Comparison of ENCODE assay signal across 19 cellular contexts in genomic region chr5:88656196-88656935, GRCh38.
"Had no signal": no experiment of that assay in that cellular context is flagged by ENCODE, and none has a peak within 500 bp of the region (broad histone marks: within the 10 kb centered on the region; RNA-seq: fewer than 3 reads in every experiment).

No MANE protein-coding gene starts in this region.

- H3K36me3 ChIP-seq: heart right ventricle, left lung, stomach, thyroid gland had no signal

- H3K4me3 ChIP-seq: heart right ventricle, left lung, mucosa of descending colon, stomach, thyroid gland had no signal

- H3K9me3 ChIP-seq: heart right ventricle, left lung, mucosa of descending colon, thyroid gland had no signal

- DNase-seq: activated CD4-positive, alpha-beta T cell treated with anti-CD3 and anti-CD28 coated beads for 1 hour; activated CD4-positive, alpha-beta T cell treated with anti-CD3 and anti-CD28 coated beads, Interleukin-2, amount 50 U/mL, for 4 hours; activated naive CD4-positive, alpha-beta T cell treated with anti-CD3 and anti-CD28 coated beads, Interleukin-2, amount 10 ng/mL, durations not matched to agents 7 days and 5 days; effector memory CD4-positive, alpha-beta T cell; foreskin melanocyte; heart right ventricle; left lung; mucosa of descending colon; naive thymus-derived CD4-positive, alpha-beta T cell; retina; stimulated activated CD4-positive, alpha-beta T cell treated with anti-CD3 and anti-CD28 coated beads, Interleukin-12 subunit alpha, Interleukin-12 subunit beta, amount 100 ng/mL, for 4 hours; stimulated activated CD4-positive, alpha-beta T cell treated with anti-CD3 and anti-CD28 coated beads, Interleukin-2, amount 100 ng/mL, for 24 hours; stomach; T-helper 1 cell; thyroid gland had no signal

- H3K27ac ChIP-seq: epithelial cell of prostate, heart right ventricle, left lung, parathyroid adenoma, stomach, thyroid gland, VCaP had no signal

- ATAC-seq: activated T-helper 17 cell treated with anti-CD3 and anti-CD28 coated beads, Interleukin-2, amount 50 U/mL, for 72 hours; heart right ventricle; left lung; mucosa of descending colon; naive thymus-derived CD4-positive, alpha-beta T cell had no signal
